19 cellular contexts compared by ENCODE assay signal in the genomic region with DNA sequence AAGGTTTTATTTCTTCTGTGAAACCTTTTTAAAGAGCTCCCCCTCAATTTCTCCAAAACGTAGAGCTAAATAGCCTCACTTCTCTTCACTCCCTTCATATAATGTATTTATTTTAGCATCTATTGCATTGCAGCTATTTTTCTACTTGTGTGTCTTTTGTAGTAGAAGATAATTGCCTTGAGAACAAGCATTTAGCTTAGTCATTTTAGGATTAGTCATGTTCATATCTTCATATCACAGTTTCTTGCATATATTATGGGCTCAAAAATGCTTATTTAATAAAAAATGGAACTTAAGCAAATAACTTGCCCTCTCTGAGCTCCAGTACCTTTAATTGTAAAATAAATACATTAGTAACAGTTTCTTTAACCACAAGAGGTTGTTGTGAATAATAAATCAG.
"Had no signal": no experiment of that assay in that cellular context is flagged by ENCODE, and none has a peak within 500 bp of the region (broad histone marks: within the 10 kb centered on the region; RNA-seq: fewer than 3 reads in every experiment).

No MANE protein-coding gene starts in this region.

- DNase-seq: activated CD4-positive, alpha-beta T cell treated with anti-CD3 and anti-CD28 coated beads, Interleukin-2, amount 50 U/mL, for 1 hour; activated naive CD4-positive, alpha-beta T cell; activated naive CD8-positive, alpha-beta T cell treated with anti-CD3 and anti-CD28 coated beads, Interleukin-2, amount 10 ng/mL, durations not matched to agents 7 days and 5 days; aorta; esophagus squamous epithelium; kidney; left lung; mucosa of descending colon; naive thymus-derived CD4-positive, alpha-beta T cell; stimulated activated CD4-positive, alpha-beta T cell treated with anti-CD3 and anti-CD28 coated beads, Interleukin-12 subunit alpha, Interleukin-12 subunit beta, amount 100 ng/mL, for 4 hours; stimulated activated CD4-positive, alpha-beta T cell treated with anti-CD3 and anti-CD28 coated beads, Interleukin-2, amount 100 ng/mL, for 24 hours; upper lobe of right lung had no signal

- H3K27me3 ChIP-seq: cardiac muscle cell, esophagus squamous epithelium, hepatocyte, left lung, neutrophil, upper lobe of right lung had no signal

- H3K79me2 ChIP-seq: hepatocyte, parathyroid adenoma had no signal

- ATAC-seq: activated CD4-positive, CD25-positive, alpha-beta regulatory T cell treated with anti-CD3 and anti-CD28 coated beads, Interleukin-2, amount 50 U/mL, for 24 hours; left lung; mucosa of descending colon; naive thymus-derived CD4-positive, alpha-beta T cell; upper lobe of right lung had no signal

- H3K36me3 ChIP-seq: cardiac muscle cell, esophagus squamous epithelium, left lung, neutrophil, thoracic aorta, upper lobe of right lung had no signal

- FAIRE-seq: colon, kidney had no signal

- H3K27ac ChIP-seq: cardiac muscle cell, esophagus squamous epithelium, hepatocyte, left lung, neutrophil, parathyroid adenoma, thoracic aorta, upper lobe of right lung had no signal

- H3K9me3 ChIP-seq: esophagus squamous epithelium, left lung, mucosa of descending colon, neutrophil, thoracic aorta, upper lobe of right lung had no signal

- H3K4me3 ChIP-seq: cardiac muscle cell, esophagus squamous epithelium, hepatocyte, left lung, mucosa of descending colon, thoracic aorta, upper lobe of right lung had no signal

- H3K4me1 ChIP-seq: esophagus squamous epithelium, left lung, parathyroid adenoma, upper lobe of right lung had no signal

- H2AFZ ChIP-seq: hepatocyte, parathyroid adenoma had no signal

- H3K4me2 ChIP-seq: hepatocyte had no signal

- H3K9ac ChIP-seq: parathyroid adenoma had no signal
